9 cellular contexts compared by ENCODE assay signal in genomic region chr10:97028832-97029178, GRCh38.
"Had no signal": no experiment of that assay in that cellular context is flagged by ENCODE, and none has a peak within 500 bp of the region (broad histone marks: within the 10 kb centered on the region; RNA-seq: fewer than 3 reads in every experiment).

No MANE protein-coding gene starts in this region.

- H3K36me3 ChIP-seq: HAP-1 had no signal

- H3K36me3 Mint-ChIP-seq: IgD-negative memory B cell had no signal

- ATAC-seq: HCT116 had no signal

- H3K9ac ChIP-seq: GM23248, KMS-11 had no signal

- H3K4me1 ChIP-seq: HAP-1 had no signal

- H3K9me3 Mint-ChIP-seq: IgD-negative memory B cell had no signal

- DNase-seq: GOT3, H7, Karpas-422, KBM-7 had no signal

- H2AFZ ChIP-seq: GM23248 had no signal

- H3K4me3 ChIP-seq: GM23248, HAP-1 had no signal

- H3K27ac ChIP-seq: GM23248, KMS-11 had no signal

- H3K27ac Mint-ChIP-seq: IgD-negative memory B cell had no signal

- H3K4me2 ChIP-seq: KMS-11 had no signal

- H3K4me3 Mint-ChIP-seq: IgD-negative memory B cell had no signal
